In genomic region chr12:87597114-87597513, GRCh38 we compare ENCODE assay signal across 24 cellular contexts.
DNase-seq lines count a peak whose midpoint lies in the region; ATAC-seq, FAIRE-seq and TF ChIP-seq lines count a peak whose summit lies in the region.
"Had no signal": no experiment of that assay in that cellular context is flagged by ENCODE, and none has a peak within 500 bp of the region (broad histone marks: within the 10 kb centered on the region; RNA-seq: fewer than 3 reads in every experiment).

No MANE protein-coding gene starts in this region.

- CTCF ChIA-PET in HepG2 (lab: Yijun Ruan, JAX; ENCODE audit: low intra/inter-chr PET ratio, low total read pairs) (no interaction called here), IMR-90 (lab: Yijun Ruan, JAX) (no interaction called here)

- TF ChIP-seq CTCF in HepG2 (CRISPR knock-in tag; IDR thresholded peaks at IDR 0.05) (no peak), right lobe of liver (IDR thresholded peaks at IDR 0.05) (no peak), IMR-90 (conservative IDR thresholded peaks at IDR 0.05; ENCODE audit: low read depth, low read length) (no peak), spleen (IDR thresholded peaks at IDR 0.05 in 8 of 11, conservative IDR thresholded peaks at IDR 0.05 in 3 of 11) (no peak)

- H3K79me2 ChIP-seq in HepG2 (ENCODE audit: insufficient read depth, low read length): no peaks in the 10 kb centered on the region

- H2BK20ac ChIP-seq in IMR-90 (ENCODE audit: low read depth, low read length): no peak overlapping the region

- H3K4me3 ChIP-seq in HepG2 (replicated peaks in 1 of 3; ENCODE audit: insufficient read depth in 1 of 3, low read depth in 2 of 3, low read length in 3 of 3): no peak overlapping the region
- no peak overlapping the region for H3K4me3 ChIP-seq in right lobe of liver
- H3K4me3 ChIP-seq in IMR-90 (ENCODE audit: insufficient read depth, low read depth, low read length): no peak overlapping the region
- H3K4me3 ChIP-seq in mesenchymal stem cell (ENCODE audit: insufficient read depth in 1 of 2, low read depth in 1 of 2, low read length in 2 of 2): no peak overlapping the region
- H3K4me3 ChIP-seq in spleen: no peak overlapping the region
- H3K4me3 ChIP-seq: BLaER1 had no signal

- H3K9me1 ChIP-seq in IMR-90 (ENCODE audit: insufficient read depth, low read length): no peaks in the 10 kb centered on the region

- TF ChIP-seq EP300 in HepG2 (IDR thresholded peaks at IDR 0.05; ENCODE audit: low read depth in 2 of 2, low read length in 2 of 2): no peak
- TF ChIP-seq EP300 in HepG2 (CRISPR knock-in tag; IDR thresholded peaks at IDR 0.05; ENCODE audit: borderline replicate concordance): no peak

- WGBS in HepG2 (ENCODE audit: low lambda C conversion rate): 0% methylated on average over 3 of the region's 3 CpGs
- 52% methylated on average over 2 of the region's 3 CpGs for WGBS in right lobe of liver (ENCODE audit: insufficient coverage, low coverage, low lambda C conversion rate, missing lambda C conversion rate)
- no CpG with 5 or more reads among the region's 3 CpGs for WGBS in IMR-90 (ENCODE audit: extremely low coverage in 2 of 2, insufficient read length in 1 of 2), 2 experiments
- WGBS in mesenchymal stem cell: 84% methylated on average over 2 of the region's 3 CpGs
- 52 to 69% (median 56%) methylated on average over 3 of the region's 3 CpGs for WGBS in spleen, 5 donors

- dilution Hi-C loops in IMR-90 (cut with HindIII; ENCODE audit: low sequenced_read_pairs, unreplicated experiment): no loop called here

- no peaks in the 10 kb centered on the region for H3K36me3 Mint-ChIP-seq in activated T-helper 2 cell treated with anti-CD3 and anti-CD28 coated beads, Interferon-gamma antibody, Interleukin-2, Interleukin-4, amounts not matched to agents 10 μg/mL and 5 μg/mL and 100 μg/mL, durations not matched to agents 14 hours and 24 hours and 36 hours (ENCODE audit: low read depth)
- H3K36me3 Mint-ChIP-seq: CD14-positive monocyte; CD4-positive, alpha-beta memory T cell; CD4-positive, CD25-positive, alpha-beta regulatory T cell had no signal

- no peak for TF ChIP-seq RAD21 in HepG2 (CRISPR knock-in tag; IDR thresholded peaks at IDR 0.05)
- TF ChIP-seq RAD21 in IMR-90 (IDR thresholded peaks at IDR 0.05; ENCODE audit: low read length): no peak

- TF ChIP-seq POLR2A in HepG2 (IDR thresholded peaks at IDR 0.05; ENCODE audit: insufficient read depth in 1 of 2, low read depth in 2 of 2, low read length in 2 of 2) (no peak), right lobe of liver (IDR thresholded peaks at IDR 0.05) (no peak), IMR-90 (IDR thresholded peaks at IDR 0.05; ENCODE audit: low read depth, low read length) (no peak), spleen (IDR thresholded peaks at IDR 0.05) (no peak)

- no peak for ATAC-seq in HepG2
- ATAC-seq in right lobe of liver: no peak
- ATAC-seq in IMR-90 (ENCODE audit: low read depth): no peak

- H2AK5ac ChIP-seq in IMR-90 (ENCODE audit: low read depth, low read length): no peak overlapping the region
- H2AK5ac ChIP-seq in mesenchymal stem cell (ENCODE audit: low read length, severe bottlenecking): peak overlapping the region; percentile 75

- H3K56ac ChIP-seq in IMR-90 (ENCODE audit: extremely low read depth, insufficient read depth, low read length): no peak overlapping the region

- no peak overlapping the region for H3K9ac ChIP-seq in HepG2 (ENCODE audit: insufficient read depth, low read depth, low read length)
- H3K9ac ChIP-seq in IMR-90 (ENCODE audit: low read depth, low read length): no peak overlapping the region
- no peak overlapping the region for H3K9ac ChIP-seq in mesenchymal stem cell (ENCODE audit: low read length)
- H3K9ac ChIP-seq: BLaER1 had no signal

- H4K91ac ChIP-seq in IMR-90 (ENCODE audit: insufficient read depth, low read depth, low read length): no peak overlapping the region
- no peak overlapping the region for H4K91ac ChIP-seq in mesenchymal stem cell (ENCODE audit: low read length)

- intact Hi-C loops in HepG2 (cut with micrococcal nuclease; ENCODE audit: unreplicated experiment) (no loop called here), right lobe of liver (cut with DNase I) (no loop called here), IMR-90 (cut with micrococcal nuclease) (no loop called here), spleen (cut with DNase I; ENCODE audit: low total_unique reads) (no loop called here)
- intact Hi-C loops in activated T-helper 2 cell treated with anti-CD3 and anti-CD28 coated beads, Interferon-gamma antibody, Interleukin-2, Interleukin-4, amounts not matched to agents 10 μg/mL and 5 μg/mL and 100 μg/mL, durations not matched to agents 14 hours and 24 hours and 36 hours (cut with micrococcal nuclease): no loop called here

- H3K27me3 ChIP-seq in HepG2 (ENCODE audit: control insufficient read depth in 1 of 2, insufficient read depth in 2 of 2, low read length in 2 of 2): no peaks in the 10 kb centered on the region
- no peaks in the 10 kb centered on the region for H3K27me3 ChIP-seq in right lobe of liver
- no peaks in the 10 kb centered on the region for H3K27me3 ChIP-seq in IMR-90 (ENCODE audit: control insufficient read depth, insufficient read depth, low read length)
- H3K27me3 ChIP-seq in mesenchymal stem cell (ENCODE audit: control insufficient read depth in 1 of 2, insufficient read depth in 1 of 2, low read length in 2 of 2): no peaks in the 10 kb centered on the region
- no peaks in the 10 kb centered on the region for H3K27me3 ChIP-seq in spleen (replicated peaks in 1 of 7)
- H3K27me3 ChIP-seq: BE2C, BLaER1 had no signal

- H3K36me3 ChIP-seq in HepG2 (replicated peaks in 1 of 2; ENCODE audit: control insufficient read depth in 1 of 2, insufficient read depth in 2 of 2, low read length in 2 of 2) (no peaks in the 10 kb centered on the region), right lobe of liver (no peaks in the 10 kb centered on the region), IMR-90 (ENCODE audit: control insufficient read depth, insufficient read depth, low read length) (no peaks in the 10 kb centered on the region), mesenchymal stem cell (ENCODE audit: control insufficient read depth in 1 of 2, insufficient read depth in 2 of 2, low read depth in 1 of 2, low read length in 2 of 2) (no peaks in the 10 kb centered on the region), spleen (no peaks in the 10 kb centered on the region)
- H3K36me3 ChIP-seq: BE2C, BLaER1 had no signal

- H2BK5ac ChIP-seq in IMR-90 (ENCODE audit: low read depth, low read length, poor library complexity, severe bottlenecking) (no peak overlapping the region), mesenchymal stem cell (ENCODE audit: low read depth, low read length, poor library complexity, severe bottlenecking) (no peak overlapping the region)

- no peak overlapping the region for H4K5ac ChIP-seq in IMR-90 (ENCODE audit: low read depth, low read length)

- no peak overlapping the region for H2AFZ ChIP-seq in HepG2 (ENCODE audit: low read length)
- H2AFZ ChIP-seq in IMR-90 (replicated peaks; ENCODE audit: low read length, poor library complexity): no peak overlapping the region
- no peak overlapping the region for H2AFZ ChIP-seq in mesenchymal stem cell (ENCODE audit: low read depth, low read length)

- H2BK120ac ChIP-seq in IMR-90 (ENCODE audit: low read depth, low read length) (no peak overlapping the region), mesenchymal stem cell (ENCODE audit: low read depth, low read length) (no peak overlapping the region)

- H3K18ac ChIP-seq in IMR-90 (ENCODE audit: low read depth, low read length): no peak overlapping the region
- no peak overlapping the region for H3K18ac ChIP-seq in mesenchymal stem cell (ENCODE audit: low read depth in 1 of 2, low read length in 2 of 2)

- POLR2A ChIA-PET in HepG2 (lab: Yijun Ruan, JAX): no interaction called here
- POLR2A ChIA-PET in IMR-90 (lab: Charles Lee; ENCODE audit: unreplicated experiment): no interaction called here

- H3K4me3 Mint-ChIP-seq in activated T-helper 2 cell treated with anti-CD3 and anti-CD28 coated beads, Interferon-gamma antibody, Interleukin-2, Interleukin-4, amounts not matched to agents 10 μg/mL and 5 μg/mL and 100 μg/mL, durations not matched to agents 14 hours and 24 hours and 36 hours (ENCODE audit: low read depth): no peak overlapping the region
- H3K4me3 Mint-ChIP-seq: CD14-positive monocyte; CD4-positive, alpha-beta memory T cell; CD4-positive, CD25-positive, alpha-beta regulatory T cell had no signal

- H3K23ac ChIP-seq in IMR-90 (ENCODE audit: low read depth, low read length): no peak overlapping the region
- no peak overlapping the region for H3K23ac ChIP-seq in mesenchymal stem cell (ENCODE audit: low read length in 2 of 2)

- H3K4me1 Mint-ChIP-seq in activated T-helper 2 cell treated with anti-CD3 and anti-CD28 coated beads, Interferon-gamma antibody, Interleukin-2, Interleukin-4, amounts not matched to agents 10 μg/mL and 5 μg/mL and 100 μg/mL, durations not matched to agents 14 hours and 24 hours and 36 hours (ENCODE audit: low read depth): no peaks in the 10 kb centered on the region
- H3K4me1 Mint-ChIP-seq: CD14-positive monocyte; CD4-positive, alpha-beta memory T cell; CD4-positive, CD25-positive, alpha-beta regulatory T cell had no signal

- H3K9me3 Mint-ChIP-seq in activated T-helper 2 cell treated with anti-CD3 and anti-CD28 coated beads, Interferon-gamma antibody, Interleukin-2, Interleukin-4, amounts not matched to agents 10 μg/mL and 5 μg/mL and 100 μg/mL, durations not matched to agents 14 hours and 24 hours and 36 hours: no peaks in the 10 kb centered on the region
- H3K9me3 Mint-ChIP-seq: CD14-positive monocyte had no signal

- H2BK12ac ChIP-seq in mesenchymal stem cell (ENCODE audit: low read length in 2 of 2): no peak overlapping the region

- no peak overlapping the region for H3K27ac Mint-ChIP-seq in activated T-helper 2 cell treated with anti-CD3 and anti-CD28 coated beads, Interferon-gamma antibody, Interleukin-2, Interleukin-4, amounts not matched to agents 10 μg/mL and 5 μg/mL and 100 μg/mL, durations not matched to agents 14 hours and 24 hours and 36 hours
- H3K27ac Mint-ChIP-seq: CD14-positive monocyte; CD4-positive, alpha-beta memory T cell; CD4-positive, CD25-positive, alpha-beta regulatory T cell had no signal

- H3K27ac ChIP-seq in HepG2 (ENCODE audit: extremely low read length, insufficient read depth, low read length) (no peak overlapping the region), right lobe of liver (no peak overlapping the region), IMR-90 (ENCODE audit: insufficient read depth, low read length) (no peak overlapping the region), mesenchymal stem cell (ENCODE audit: low read length, poor library complexity, severe bottlenecking) (no peak overlapping the region), spleen (no peak overlapping the region)
- H3K27ac ChIP-seq: 22Rv1, BLaER1 had no signal

- H2AK9ac ChIP-seq in IMR-90 (replicated peaks; ENCODE audit: low read depth, low read length, poor library complexity): no peak overlapping the region

- no peak overlapping the region for H3K14ac ChIP-seq in IMR-90 (replicated peaks; ENCODE audit: low read depth, low read length)
- no peak overlapping the region for H3K14ac ChIP-seq in mesenchymal stem cell (ENCODE audit: low read length in 2 of 2)

- H3K4ac ChIP-seq in IMR-90 (ENCODE audit: low read depth, low read length): no peak overlapping the region
- H3K4ac ChIP-seq in mesenchymal stem cell (ENCODE audit: low read depth in 1 of 2, low read length in 2 of 2): no peak overlapping the region

- no peaks in the 10 kb centered on the region for H4K20me1 ChIP-seq in HepG2 (ENCODE audit: insufficient read depth, low read length)
- H4K20me1 ChIP-seq in IMR-90 (ENCODE audit: insufficient read depth, low read length): no peaks in the 10 kb centered on the region
- H4K20me1 ChIP-seq: BLaER1 had no signal

- no peak for DNase-seq in HepG2 (ENCODE audit: low spot score)
- no peak for DNase-seq in right lobe of liver
- no peak for DNase-seq in IMR-90
- no peak for DNase-seq in mesenchymal stem cell
- peak; percentile 31 for DNase-seq in spleen
- DNase-seq in stimulated activated naive CD4-positive, alpha-beta T cell (lab: John Stamatoyannopoulos, UW): no peak
- no peak for DNase-seq in activated T-helper 2 cell treated with anti-CD3 and anti-CD28 coated beads, Interferon-gamma antibody, Interleukin-2, Interleukin-4, amounts not matched to agents 10 μg/mL and 5 μg/mL and 100 μg/mL, durations not matched to agents 14 hours and 24 hours and 36 hours (ENCODE audit: low spot score)
- DNase-seq in activated CD8-positive, alpha-beta memory T cell treated with anti-CD3 and anti-CD28 coated beads, Interleukin-2, amount 50 U/mL, for 48 hours: no peak
- DNase-seq: ACHN; BE2C; C1 segment of cervical spinal cord; Caco-2; Calu3; CD4-positive, alpha-beta memory T cell; CD4-positive, CD25-positive, alpha-beta regulatory T cell; DMS79 treated with DMSO at 0.1 percent for 48 hours; GF-D8 had no signal

- no peaks in the 10 kb centered on the region for H3K27me3 Mint-ChIP-seq in activated T-helper 2 cell treated with anti-CD3 and anti-CD28 coated beads, Interferon-gamma antibody, Interleukin-2, Interleukin-4, amounts not matched to agents 10 μg/mL and 5 μg/mL and 100 μg/mL, durations not matched to agents 14 hours and 24 hours and 36 hours (ENCODE audit: low read depth)
- H3K27me3 Mint-ChIP-seq: CD4-positive, alpha-beta memory T cell; CD4-positive, CD25-positive, alpha-beta regulatory T cell had no signal

- H2BK15ac ChIP-seq in IMR-90 (ENCODE audit: low read depth, low read length) (no peak overlapping the region), mesenchymal stem cell (ENCODE audit: low read depth, poor library complexity, severe bottlenecking) (no peak overlapping the region)

- in situ Hi-C loops in HepG2 (cut with HindIII; ENCODE audit: extremely low pct_ligation_motif_present, low pct_unique_long_range_greater_than_20kb) (no loop called here), IMR-90 (cut with MboI; ENCODE audit: low sequenced_read_pairs) (no loop called here)

- FAIRE-seq in HepG2 (lab: Jason Lieb, UNC): no peak
- FAIRE-seq: D721Med, G401.6, GM12891, GM19239 had no signal

- no peak overlapping the region for H4K8ac ChIP-seq in IMR-90 (ENCODE audit: low read depth in 2 of 2, low read length in 2 of 2)
- no peak overlapping the region for H4K8ac ChIP-seq in mesenchymal stem cell (ENCODE audit: low read length)

- H3K4me1 ChIP-seq in HepG2 (ENCODE audit: insufficient read depth, low read length) (no peaks in the 10 kb centered on the region), right lobe of liver (no peaks in the 10 kb centered on the region), IMR-90 (ENCODE audit: control insufficient read depth, insufficient read depth, low read length) (no peaks in the 10 kb centered on the region), mesenchymal stem cell (ENCODE audit: control insufficient read depth, insufficient read depth, low read depth, low read length) (peaks cover 2% of the 10 kb centered on the region), spleen (no peaks in the 10 kb centered on the region)
- H3K4me1 ChIP-seq: BLaER1, Caco-2 had no signal

- no peaks in the 10 kb centered on the region for H3K79me1 ChIP-seq in IMR-90 (ENCODE audit: low read depth in 1 of 2, low read length in 2 of 2)
- no peaks in the 10 kb centered on the region for H3K79me1 ChIP-seq in mesenchymal stem cell (replicated peaks; ENCODE audit: low read length, poor library complexity, severe bottlenecking)

- H3K9me3 ChIP-seq in HepG2 (ENCODE audit: low read length) (peaks cover 37% of the 10 kb centered on the region), right lobe of liver (no peaks in the 10 kb centered on the region), IMR-90 (ENCODE audit: control insufficient read depth, insufficient read depth, low read length) (no peaks in the 10 kb centered on the region), mesenchymal stem cell (ENCODE audit: control insufficient read depth, low read length) (no peaks in the 10 kb centered on the region), spleen (no peaks in the 10 kb centered on the region)
- H3K9me3 ChIP-seq: BE2C, BLaER1, Caco-2 had no signal

- no TSS peak for BruUV-seq in HepG2 (replicated peaks; lab: Mats Ljungman, UMichigan)
- no TSS peak for BruUV-seq in IMR-90 (replicated peaks; lab: Mats Ljungman, UMichigan)

- H3K4me2 ChIP-seq in HepG2 (ENCODE audit: low read depth, low read length) (no peak overlapping the region), IMR-90 (ENCODE audit: low read depth, low read length) (no peak overlapping the region), mesenchymal stem cell (ENCODE audit: low read length, poor library complexity, severe bottlenecking) (no peak overlapping the region)
- H3K4me2 ChIP-seq: BLaER1 had no signal
